In the genomic region with DNA sequence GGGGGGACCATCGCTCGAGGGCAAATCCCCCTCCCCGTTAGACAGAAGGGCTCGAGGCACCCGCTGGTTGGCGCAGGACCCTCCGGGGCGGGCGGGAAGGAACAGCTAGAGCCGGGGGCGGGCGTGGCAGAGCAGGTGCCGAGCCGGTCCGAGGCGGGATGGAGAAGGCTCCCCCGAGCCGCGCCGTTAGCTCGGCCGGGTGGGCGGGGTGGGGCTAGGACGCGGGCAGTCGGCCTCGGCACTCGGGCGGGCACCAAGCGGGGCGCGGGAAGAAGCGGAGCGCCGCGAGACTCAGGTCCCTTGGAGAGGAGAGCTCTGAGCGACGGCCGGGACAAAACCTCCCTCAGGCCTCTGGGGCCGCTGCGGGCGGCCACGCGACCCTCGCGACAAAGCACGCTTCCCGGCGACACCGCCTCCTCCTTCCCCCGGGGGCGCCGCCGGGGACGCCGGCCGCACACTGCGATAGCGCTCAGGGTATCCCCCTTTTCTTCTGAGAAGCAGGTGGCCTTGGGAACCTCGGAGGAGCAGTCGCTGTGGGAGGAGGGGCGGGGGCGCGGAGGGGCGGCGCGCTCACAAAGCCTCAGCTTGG, we compare ENCODE assay signal across 9 cellular contexts. TPM values are rescaled to one million over a fixed set of nuclear protein-coding genes. Genes with fewer than 3 reads are reported as not detected.
A peak's percentile ranks its signal among the peaks of the same experiment; 100 is the strongest.
DNase-seq lines count a peak whose midpoint lies in the region; ATAC-seq and TF ChIP-seq lines count a peak whose summit lies in the region.
"Had no signal": no experiment of that assay in that cellular context is flagged by ENCODE, and none has a peak within 500 bp of the region (broad histone marks: within the 10 kb centered on the region; RNA-seq: fewer than 3 reads in every experiment).

No MANE protein-coding gene starts in this region.

- no peak for DNase-seq in AG04450 (ENCODE audit: low read depth, low spot score)
- DNase-seq in NCI-H2227 (lab: John Stamatoyannopoulos, UW; ENCODE audit: unreplicated experiment) = peak; percentile 78
- DNase-seq in neural progenitor cell (ENCODE audit: low spot score) = peak; percentile 85
- no peak for DNase-seq in GOT3 (lab: John Stamatoyannopoulos, UW)
- no peak for DNase-seq in T-helper 2 cell treated with Interferon-gamma antibody and Interleukin-4, amounts not matched to agents 5 μg/mL and 100 μg/mL, for 36 hours (ENCODE audit: low spot score)
- DNase-seq in epidermal melanocyte (ENCODE audit: insufficient read length, low spot score) = no peak

- TF ChIP-seq CTCF in AG04450 (IDR thresholded peaks at IDR 0.05; ENCODE audit: low read depth, low read length) (no peak), neural progenitor cell (IDR thresholded peaks at IDR 0.05) (no peak)

- H3K4me1 Mint-ChIP-seq in neural progenitor cell = peaks cover 22% of the 10 kb centered on the region
- H3K4me1 Mint-ChIP-seq in T-helper 2 cell treated with Interferon-gamma antibody and Interleukin-4, amounts not matched to agents 5 μg/mL and 100 μg/mL, for 36 hours (ENCODE audit: low read depth) = no peaks in the 10 kb centered on the region

- H2AFZ ChIP-seq in neural progenitor cell (replicated peaks) = peak overlapping the region; percentile 67

- H3K36me3 Mint-ChIP-seq in neural progenitor cell = peaks cover 9% of the 10 kb centered on the region
- H3K36me3 Mint-ChIP-seq in T-helper 2 cell treated with Interferon-gamma antibody and Interleukin-4, amounts not matched to agents 5 μg/mL and 100 μg/mL, for 36 hours (ENCODE audit: low read depth) = no peaks in the 10 kb centered on the region
- H3K36me3 Mint-ChIP-seq: activated naive CD8-positive, alpha-beta T cell had no signal

- peaks cover 46% of the 10 kb centered on the region for H4K20me1 ChIP-seq in neural progenitor cell (ENCODE audit: low read depth)

- no peaks in the 10 kb centered on the region for H3K9me3 ChIP-seq in AG04450 (ENCODE audit: control insufficient read depth, insufficient read depth, low read length)
- H3K9me3 ChIP-seq in neural progenitor cell (ENCODE audit: low read depth) = no peaks in the 10 kb centered on the region

- ATAC-seq in GM19328 (IDR thresholded peaks at IDR 0.05; ENCODE audit: unreplicated experiment) (peak; percentile 24), esophagus mucosa (peak; percentile 27)

- H3K27ac Mint-ChIP-seq in neural progenitor cell = no peak overlapping the region
- no peak overlapping the region for H3K27ac Mint-ChIP-seq in T-helper 2 cell treated with Interferon-gamma antibody and Interleukin-4, amounts not matched to agents 5 μg/mL and 100 μg/mL, for 36 hours
- H3K27ac Mint-ChIP-seq: activated naive CD8-positive, alpha-beta T cell had no signal

- H3K9me3 Mint-ChIP-seq in neural progenitor cell = peaks cover 2% of the 10 kb centered on the region
- H3K9me3 Mint-ChIP-seq in T-helper 2 cell treated with Interferon-gamma antibody and Interleukin-4, amounts not matched to agents 5 μg/mL and 100 μg/mL, for 36 hours = no peaks in the 10 kb centered on the region

- POLR2A ChIA-PET in AG04450 (lab: Yijun Ruan, JAX) = interaction anchor here (0.7 to 1.5 kb wide), 3 partner anchors 10 to 139 kb away, joined by 3 to 4 read pairs (median 3); no protein-coding TSS in a partner anchor

- peak overlapping the region; percentile 96 for H3K4me2 ChIP-seq in neural progenitor cell

- H3K4me3 ChIP-seq in AG04450 (ENCODE audit: low read depth, low read length) (peak overlapping the region; percentile 66), neural progenitor cell (peak overlapping the region; percentile 90)

- peak overlapping the region; percentile 82 for H3K4me3 Mint-ChIP-seq in neural progenitor cell
- no peak overlapping the region for H3K4me3 Mint-ChIP-seq in T-helper 2 cell treated with Interferon-gamma antibody and Interleukin-4, amounts not matched to agents 5 μg/mL and 100 μg/mL, for 36 hours

- peak overlapping the region; percentile 85 for H3K9ac ChIP-seq in neural progenitor cell

- H3F3A ChIP-seq in neural progenitor cell (ENCODE audit: low read depth) = peaks cover 4% of the 10 kb centered on the region

- peaks cover 33% of the 10 kb centered on the region for H3K4me1 ChIP-seq in neural progenitor cell

- CTCF ChIA-PET in AG04450 (lab: Charles Lee) = interaction anchor here (0.7 to 1.6 kb wide), 3 partner anchors 153 to 390 kb away, joined by 4 to 8 read pairs (median 6); no protein-coding TSS in a partner anchor

- H3K27me3 ChIP-seq in AG04450 (ENCODE audit: control insufficient read depth, insufficient read depth, low read length) (peaks cover 3% of the 10 kb centered on the region), neural progenitor cell (peaks cover 29% of the 10 kb centered on the region)

- no peak overlapping the region for H3K27ac ChIP-seq in AG04450 (ENCODE audit: low read depth, low read length)
- peak overlapping the region; percentile 64 for H3K27ac ChIP-seq in neural progenitor cell

- peaks cover 56% of the 10 kb centered on the region for H3K79me2 ChIP-seq in neural progenitor cell (ENCODE audit: low read depth)

- peaks cover 2% of the 10 kb centered on the region for H3K27me3 Mint-ChIP-seq in neural progenitor cell (ENCODE audit: insufficient read depth, low read depth)
- peaks cover 30% of the 10 kb centered on the region for H3K27me3 Mint-ChIP-seq in T-helper 2 cell treated with Interferon-gamma antibody and Interleukin-4, amounts not matched to agents 5 μg/mL and 100 μg/mL, for 36 hours (ENCODE audit: low read depth)

- H3K36me3 ChIP-seq in neural progenitor cell = no peaks in the 10 kb centered on the region

RNA-seq across cellular contexts. Expression of gene FHOD3, which starts 0.7 kb away (rescaled TPM):
- 41.1 and 50.3 TPM in 2 replicates for polyA plus RNA-seq in AG04450 (2011; rRNA removed)
- 51.0 and 58.7 TPM in 2 replicates for polyA minus RNA-seq in AG04450 (2011; rRNA and poly(A)+ RNA removed)
- total RNA-seq in esophagus mucosa (3.0 TPM), neural progenitor cell (ENCODE audit: low replicate concordance) (69.7 and 70.2 TPM in 2 replicates)

Comparison
In these comparisons a context has a peak if more than half of its experiments do, and no peak if none do; other contexts are left out.
1. DNase-seq: peak in NCI-H2227 (single experiment) and neural progenitor cell (single experiment); none in AG04450 (single experiment), GOT3 (single experiment), T-helper 2 cell treated with Interferon-gamma antibody and Interleukin-4, amounts not matched to agents 5 μg/mL and 100 μg/mL, for 36 hours (single experiment) and epidermal melanocyte (single experiment).
2. RNA of gene FHOD3, which starts 0.7 kb away (total RNA-seq): 69.7 to 70.2 TPM in neural progenitor cell; 3.0 TPM in esophagus mucosa (single experiment); every median in the first group is over 10 times any median in the second.